ENCODE assay signal across 1 cellular context in genomic region chr11:64235427-64236161, GRCh38.
TF ChIP-seq lines count a peak whose summit lies in the region.

No MANE protein-coding gene starts in this region.

TF ChIP-seq in HepG2, 621 proteins besides CTCF, POLR2A, EP300 and RAD21:
- TF ChIP-seq ZNF598 (CRISPR knock-in tag; IDR thresholded peaks at IDR 0.05; ENCODE audit: borderline replicate concordance) = no peak
- TF ChIP-seq SUZ12 (IDR thresholded peaks at IDR 0.05; ENCODE audit: low read depth, low read length) = no peak
- no peak for TF ChIP-seq SNAPC5 (CRISPR knock-in tag; IDR thresholded peaks at IDR 0.05; ENCODE audit: borderline replicate concordance)
- TF ChIP-seq ZNF30 (CRISPR knock-in tag; IDR thresholded peaks at IDR 0.05) = no peak
- TF ChIP-seq HNRNPL (IDR thresholded peaks at IDR 0.05; ENCODE audit: low read depth, low read length) = 0 out of 2 replicates have a peak, but pooled peaks have one; percentile 29
- TF ChIP-seq CREBL2 (CRISPR knock-in tag; IDR thresholded peaks at IDR 0.05; ENCODE audit: borderline replicate concordance) = no peak
- peak; percentile 84 for TF ChIP-seq ZMYM3 (CRISPR knock-in tag; IDR thresholded peaks at IDR 0.05)
- 0 out of 2 replicates have a peak, but pooled peaks have one; percentile 1 for TF ChIP-seq PHF8 (CRISPR knock-in tag; IDR thresholded peaks at IDR 0.05)
- TF ChIP-seq MAX (IDR thresholded peaks at IDR 0.05) = peak; percentile 3; the same call in 1 of the 2 replicates
- TF ChIP-seq ZNF629 (CRISPR knock-in tag; conservative IDR thresholded peaks at IDR 0.05) = peak; percentile 93
- TF ChIP-seq MATR3 (CRISPR knock-in tag; IDR thresholded peaks at IDR 0.05) = no peak
- TF ChIP-seq KMT2A (CRISPR knock-in tag; IDR thresholded peaks at IDR 0.05) = no peak
- 0 out of 2 replicates have a peak, but pooled peaks have one; percentile 51 for TF ChIP-seq KDM1A (CRISPR knock-in tag; IDR thresholded peaks at IDR 0.05)
- no peak for TF ChIP-seq ZNF777 (CRISPR knock-in tag; IDR thresholded peaks at IDR 0.05)
- TF ChIP-seq ZIK1 (CRISPR knock-in tag; IDR thresholded peaks at IDR 0.05; ENCODE audit: borderline replicate concordance, low read depth) = 0 out of 2 replicates have a peak, but pooled peaks have one; percentile 54
- TF ChIP-seq STAT6 (CRISPR knock-in tag; IDR thresholded peaks at IDR 0.05; ENCODE audit: borderline replicate concordance) = no peak
